9 cellular contexts compared by ENCODE assay signal in the genomic region with DNA sequence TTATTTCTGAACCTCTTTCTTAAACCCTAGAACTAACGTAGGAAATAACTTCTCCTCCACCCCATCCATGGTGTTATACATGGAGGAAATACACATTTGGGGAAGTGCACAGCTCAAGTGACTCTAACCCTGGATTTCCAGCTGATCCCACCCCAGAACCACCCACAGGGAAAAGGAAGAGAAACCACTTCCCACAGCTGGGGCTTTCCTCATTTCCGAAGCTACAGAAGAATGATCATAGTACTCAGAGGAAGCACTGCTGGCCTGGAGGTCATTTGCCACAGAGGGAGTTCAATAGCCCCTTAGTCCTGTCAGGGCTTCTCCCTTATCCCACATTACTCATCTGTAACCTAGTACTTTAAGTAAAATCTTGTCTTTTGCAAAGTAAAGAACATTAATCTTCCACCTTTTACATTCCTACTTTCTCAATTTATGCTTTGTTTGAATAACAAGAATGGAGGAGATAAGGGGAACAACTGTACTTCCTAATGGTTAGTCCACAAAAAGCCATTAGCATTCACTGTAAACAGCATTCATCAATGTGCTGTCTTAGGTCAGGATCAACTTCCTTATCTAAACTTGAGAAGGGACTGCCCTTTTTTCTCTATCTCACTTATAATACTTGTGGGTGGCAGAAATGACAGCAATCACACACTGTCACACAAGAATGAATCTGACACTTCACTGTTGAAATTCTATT.
A peak's percentile ranks its signal among the peaks of the same experiment; 100 is the strongest.
DNase-seq lines count a peak whose midpoint lies in the region; ATAC-seq and TF ChIP-seq lines count a peak whose summit lies in the region.
"Had no signal": no experiment of that assay in that cellular context is flagged by ENCODE, and none has a peak within 500 bp of the region (broad histone marks: within the 10 kb centered on the region; RNA-seq: fewer than 3 reads in every experiment).

No MANE protein-coding gene starts in this region.

- no peak for TF ChIP-seq CTCF in sigmoid colon (IDR thresholded peaks at IDR 0.05)

- H3K4me1 ChIP-seq in sigmoid colon, result peaks cover 0 to 46% (median 30%) of the 10 kb centered on the region in 4 donors

- no peaks in the 10 kb centered on the region for H3K27me3 ChIP-seq in sigmoid colon

- no peaks in the 10 kb centered on the region for H3K36me3 ChIP-seq in sigmoid colon

- no peak for TF ChIP-seq EP300 in sigmoid colon (IDR thresholded peaks at IDR 0.05)

- no peaks in the 10 kb centered on the region for H3K36me3 Mint-ChIP-seq in activated T-cell treated with anti-CD3 and anti-CD28 coated beads, Interleukin-2, amount 50 U/mL, for 72 hours (ENCODE audit: insufficient read depth in 2 of 2)

- DNase-seq in dermis blood vessel endothelial cell, result peak; percentile 58
- DNase-seq in sigmoid colon, result peak; percentile 67
- DNase-seq in activated T-cell treated with anti-CD3 and anti-CD28 coated beads, Interleukin-2, amount 50 U/mL, for 72 hours, result no peak
- no peak for DNase-seq in inferior parietal cortex (ENCODE audit: extremely low spot score)
- DNase-seq in stimulated activated naive CD4-positive, alpha-beta T cell treated with Interleukin-2 at 50 U/mL for 16 hours (lab: John Stamatoyannopoulos, UW), result no peak
- DNase-seq: PC-9 had no signal

- no peaks in the 10 kb centered on the region for H3K9me3 ChIP-seq in sigmoid colon

- intact Hi-C loops in sigmoid colon (cut with DNase I), result no loop called here

- 55 to 60% methylated on average over 2 of the region's 2 CpGs for WGBS in sigmoid colon, 2 donors

- peaks cover 33% of the 10 kb centered on the region for H3K4me1 Mint-ChIP-seq in activated T-cell treated with anti-CD3 and anti-CD28 coated beads, Interleukin-2, amount 50 U/mL, for 72 hours (ENCODE audit: low read depth)

- no peak overlapping the region for H3K27ac Mint-ChIP-seq in activated T-cell treated with anti-CD3 and anti-CD28 coated beads, Interleukin-2, amount 50 U/mL, for 72 hours

- ATAC-seq in GM18519 (IDR thresholded peaks at IDR 0.05; ENCODE audit: low FRiP score, unreplicated experiment), result peak; percentile 28
- peak; percentile 40 for ATAC-seq in HG03432 (IDR thresholded peaks at IDR 0.05; ENCODE audit: unreplicated experiment)
- no peak for ATAC-seq in HG02884 (IDR thresholded peaks at IDR 0.05; ENCODE audit: unreplicated experiment)
- ATAC-seq in activated T-cell treated with anti-CD3 and anti-CD28 coated beads, Interleukin-2, amount 50 U/mL, for 72 hours (replicated peaks in 1 of 2), result no peak

- no peaks in the 10 kb centered on the region for H3K9me3 Mint-ChIP-seq in activated T-cell treated with anti-CD3 and anti-CD28 coated beads, Interleukin-2, amount 50 U/mL, for 72 hours

- no peak overlapping the region for H3K4me3 Mint-ChIP-seq in activated T-cell treated with anti-CD3 and anti-CD28 coated beads, Interleukin-2, amount 50 U/mL, for 72 hours

- no peak overlapping the region for H3K4me3 ChIP-seq in sigmoid colon
- H3K4me3 ChIP-seq: PC-9 had no signal

- no peak for TF ChIP-seq POLR2A in sigmoid colon (IDR thresholded peaks at IDR 0.05)

- no peaks in the 10 kb centered on the region for H3K27me3 Mint-ChIP-seq in activated T-cell treated with anti-CD3 and anti-CD28 coated beads, Interleukin-2, amount 50 U/mL, for 72 hours (ENCODE audit: low read depth)

- H3K27ac ChIP-seq in sigmoid colon, result peak overlapping the region; percentile 55 to 71 (median 70)
- H3K27ac ChIP-seq: PC-9 had no signal

Comparison
In these comparisons a context has a peak if more than half of its experiments do, and no peak if none do; other contexts are left out.
1. ATAC-seq: peak in GM18519 (single experiment) and HG03432 (single experiment); none in HG02884 (single experiment) and activated T-cell treated with anti-CD3 and anti-CD28 coated beads, Interleukin-2, amount 50 U/mL, for 72 hours (0 of 2).
2. DNase-seq: peak in dermis blood vessel endothelial cell (single experiment) and sigmoid colon (single experiment); none in activated T-cell treated with anti-CD3 and anti-CD28 coated beads, Interleukin-2, amount 50 U/mL, for 72 hours (0 of 2), inferior parietal cortex (single experiment) and stimulated activated naive CD4-positive, alpha-beta T cell treated with Interleukin-2 at 50 U/mL for 16 hours (single experiment).